ENCODE assay signal across 9 cellular contexts in the genomic region with DNA sequence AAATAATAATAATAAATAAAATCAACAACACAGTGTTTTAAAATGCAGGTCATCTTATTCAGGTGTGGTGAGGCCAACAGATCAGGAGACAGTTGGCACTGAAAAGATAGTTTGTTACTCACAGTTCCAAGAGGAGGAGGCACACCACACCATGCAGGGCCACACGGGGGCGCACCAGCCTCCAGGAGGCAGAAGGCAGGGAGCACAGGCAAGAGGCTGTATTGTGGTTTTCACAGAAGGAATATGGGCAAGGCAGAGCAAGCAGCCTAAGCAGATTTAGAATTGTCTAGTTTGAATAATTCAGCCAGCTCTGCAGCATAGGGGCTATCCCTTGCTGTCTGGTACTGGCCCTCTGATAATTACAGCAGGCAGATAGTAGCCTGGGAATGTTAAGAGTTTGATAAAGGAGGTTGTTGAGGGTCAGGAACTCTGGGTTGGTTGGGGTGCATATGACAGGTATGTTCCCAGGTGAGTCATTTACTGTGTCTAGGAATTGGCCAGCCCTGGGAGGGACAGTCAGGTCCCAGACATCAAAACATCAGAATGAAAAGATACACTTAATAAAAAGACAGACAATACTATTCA. TPM values are rescaled to one million over a fixed set of nuclear protein-coding genes. Genes with fewer than 3 reads are reported as not detected.
DNase-seq lines count a peak whose midpoint lies in the region; ATAC-seq and TF ChIP-seq lines count a peak whose summit lies in the region.
"Had no signal": no experiment of that assay in that cellular context is flagged by ENCODE, and none has a peak within 500 bp of the region (broad histone marks: within the 10 kb centered on the region; RNA-seq: fewer than 3 reads in every experiment).

No MANE protein-coding gene starts in this region.

- no peak overlapping the region for H3K4me3 ChIP-seq in WERI-Rb-1 (ENCODE audit: low read depth, low read length)
- H3K4me3 ChIP-seq: BLaER1 treated with 17β-estradiol and CSF1 and Interleukin-3, amounts not matched to agents 10 nM and 100 nM had no signal

- no peaks in the 10 kb centered on the region for H3K4me1 ChIP-seq in foreskin keratinocyte

- H3K36me3 ChIP-seq in WERI-Rb-1, result no peaks in the 10 kb centered on the region
- H3K36me3 ChIP-seq: BLaER1 treated with 17β-estradiol and CSF1 and Interleukin-3, amounts not matched to agents 10 nM and 100 nM had no signal

- H3K9me3 ChIP-seq in WERI-Rb-1 (ENCODE audit: severe bottlenecking), result no peaks in the 10 kb centered on the region
- H3K9me3 ChIP-seq: BLaER1 treated with 17β-estradiol and CSF1 and Interleukin-3, amounts not matched to agents 10 nM and 100 nM had no signal

- peak; percentile 77 for TF ChIP-seq CTCF in WERI-Rb-1 (IDR thresholded peaks at IDR 0.05; ENCODE audit: low read depth, low read length)
- peak; percentile 79 for TF ChIP-seq CTCF in foreskin keratinocyte (conservative IDR thresholded peaks at IDR 0.05)

- no peak overlapping the region for H3K27ac ChIP-seq in WERI-Rb-1
- no peak overlapping the region for H3K27ac ChIP-seq in foreskin keratinocyte
- H3K27ac ChIP-seq: BLaER1 treated with 17β-estradiol and CSF1 and Interleukin-3, amounts not matched to agents 10 nM and 100 nM had no signal

- H3K27me3 ChIP-seq in WERI-Rb-1 (ENCODE audit: insufficient read depth, low read depth, severe bottlenecking) (no peaks in the 10 kb centered on the region), foreskin keratinocyte (peaks cover 2% of the 10 kb centered on the region)
- H3K27me3 ChIP-seq: BLaER1 treated with 17β-estradiol and CSF1 and Interleukin-3, amounts not matched to agents 10 nM and 100 nM had no signal

- ATAC-seq in foreskin keratinocyte, result peak; percentile 83
- ATAC-seq in HG02885 (IDR thresholded peaks at IDR 0.05; ENCODE audit: poor library complexity, unreplicated experiment), result no peak

- DNase-seq in NCI-H524 (lab: John Stamatoyannopoulos, UW) (peak; percentile 7 to 42), NCI-H524 treated with DMSO at 0.1 percent for 48 hours (lab: John Stamatoyannopoulos, UW) (no peak), LHCN-M2 (ENCODE audit: low read depth) (peak; percentile 59), WERI-Rb-1 (peak; percentile 84), foreskin keratinocyte (no peak), middle frontal gyrus (ENCODE audit: extremely low spot score, low spot score) (no peak)
- peak; percentile 80 for DNase-seq in stimulated activated CD8-positive, alpha-beta memory T cell treated with anti-CD3 and anti-CD28 coated beads, Interleukin-4, amount 100 ng/mL, for 48 hours

RNA-seq across cellular contexts. Expression of gene KIAA2012, which starts 31.3 kb away (rescaled TPM):
- total RNA-seq in LHCN-M2 (2014; rRNA removed) (not detected in 2 replicates), foreskin keratinocyte (not detected in 2 replicates)
- polyA plus RNA-seq in LHCN-M2 (2012), result not detected
- not detected in 2 replicates for polyA plus RNA-seq in foreskin keratinocyte

Comparison
In these comparisons a context has a peak if more than half of its experiments do, and no peak if none do; other contexts are left out.
1. DNase-seq: peak in NCI-H524 (2 of 2), LHCN-M2 (single experiment), WERI-Rb-1 (single experiment) and stimulated activated CD8-positive, alpha-beta memory T cell treated with anti-CD3 and anti-CD28 coated beads, Interleukin-4, amount 100 ng/mL, for 48 hours (single experiment); none in NCI-H524 treated with DMSO at 0.1 percent for 48 hours (single experiment), foreskin keratinocyte (0 of 2) and middle frontal gyrus (single experiment).